In genomic region chr20:58408603-58409246, GRCh38 we compare ENCODE assay signal across 1 cellular context.
TF ChIP-seq lines count a peak whose summit lies in the region.

No MANE protein-coding gene starts in this region.

TF ChIP-seq in HepG2, 621 proteins besides CTCF, POLR2A, EP300 and RAD21 (continued from another document and continues in another):
- no peak; the same call in 1 of the 2 replicates for TF ChIP-seq ARID3A (IDR thresholded peaks at IDR 0.05; ENCODE audit: low read depth, low read length)
- no peak for TF ChIP-seq ZNF784 (CRISPR knock-in tag; IDR thresholded peaks at IDR 0.05; ENCODE audit: borderline replicate concordance)
- TF ChIP-seq ATF7 (IDR thresholded peaks at IDR 0.05) = no peak
- no peak for TF ChIP-seq ATF7 (CRISPR knock-in tag; IDR thresholded peaks at IDR 0.05)
- TF ChIP-seq MEF2D (CRISPR knock-in tag; IDR thresholded peaks at IDR 0.05) = no peak
- TF ChIP-seq ZNF792 (CRISPR knock-in tag; IDR thresholded peaks at IDR 0.05) = 0 out of 2 replicates have a peak, but pooled peaks have one; percentile 14
- TF ChIP-seq RBM22 (optimal IDR thresholded peaks at IDR 0.05; ENCODE audit: low read length) = peak; percentile 31
- TF ChIP-seq MXI1 (IDR thresholded peaks at IDR 0.05; ENCODE audit: borderline replicate concordance, low read depth, low read length) = peak; percentile 35; the same call in 1 of the 3 replicates
- TF ChIP-seq SATB2 (CRISPR knock-in tag; IDR thresholded peaks at IDR 0.05) = no peak
- TF ChIP-seq TBP (CRISPR knock-in tag; IDR thresholded peaks at IDR 0.05) = no peak
- TF ChIP-seq E2F5 (CRISPR knock-in tag; conservative IDR thresholded peaks at IDR 0.05) = no peak
- no peak for TF ChIP-seq HDAC6 (IDR thresholded peaks at IDR 0.05; ENCODE audit: low read depth, low read length)
- no peak; the same call in 1 of the 2 replicates for TF ChIP-seq CEBPG (CRISPR knock-in tag; IDR thresholded peaks at IDR 0.05)
- no peak for TF ChIP-seq ZFP90 (CRISPR knock-in tag; IDR thresholded peaks at IDR 0.05; ENCODE audit: borderline replicate concordance)
- TF ChIP-seq ZGPAT (CRISPR knock-in tag; IDR thresholded peaks at IDR 0.05) = peak; percentile 33; the same call in 1 of the 2 replicates
- TF ChIP-seq THAP8 (CRISPR knock-in tag; IDR thresholded peaks at IDR 0.05; ENCODE audit: borderline replicate concordance) = no peak
- TF ChIP-seq GPN1 (CRISPR knock-in tag; IDR thresholded peaks at IDR 0.05; ENCODE audit: borderline replicate concordance) = no peak
- TF ChIP-seq HNRNPK (IDR thresholded peaks at IDR 0.05; ENCODE audit: low read depth, low read length, poor library complexity, severe bottlenecking) = no peak
- TF ChIP-seq HOXA7 (CRISPR knock-in tag; IDR thresholded peaks at IDR 0.05) = no peak
- TF ChIP-seq TCF7L2 (IDR thresholded peaks at IDR 0.05; ENCODE audit: low read depth, low read length) = no peak
- TF ChIP-seq ZNF639 (CRISPR knock-in tag; conservative IDR thresholded peaks at IDR 0.05) = no peak
- peak; percentile 83; the same call in 1 of the 2 replicates for TF ChIP-seq SOX5 (CRISPR knock-in tag; IDR thresholded peaks at IDR 0.05; ENCODE audit: borderline replicate concordance)
- TF ChIP-seq ARID5B (CRISPR knock-in tag; IDR thresholded peaks at IDR 0.05) = peak; percentile 67
- TF ChIP-seq ZNF503 (CRISPR knock-in tag; IDR thresholded peaks at IDR 0.05) = no peak
- no peak for TF ChIP-seq TFDP1 (CRISPR knock-in tag; IDR thresholded peaks at IDR 0.05; ENCODE audit: borderline replicate concordance)
- TF ChIP-seq ZNF12 (CRISPR knock-in tag; IDR thresholded peaks at IDR 0.05) = peak; percentile 92
- TF ChIP-seq ERF (CRISPR knock-in tag; IDR thresholded peaks at IDR 0.05) = peak; percentile 41; the same call in 1 of the 2 replicates
- TF ChIP-seq HES4 (CRISPR knock-in tag; IDR thresholded peaks at IDR 0.05; ENCODE audit: borderline replicate concordance) = no peak
- no peak for TF ChIP-seq DNMT3B (CRISPR knock-in tag; conservative IDR thresholded peaks at IDR 0.05)
- no peak for TF ChIP-seq HNF4G (IDR thresholded peaks at IDR 0.05; ENCODE audit: borderline replicate concordance, low read depth, low read length)
- no peak for TF ChIP-seq HNF4G (CRISPR knock-in tag; IDR thresholded peaks at IDR 0.05; ENCODE audit: borderline replicate concordance, low read depth)
- TF ChIP-seq SRF (IDR thresholded peaks at IDR 0.05; ENCODE audit: low read depth, low read length) = no peak
- TF ChIP-seq GTF3A (CRISPR knock-in tag; conservative IDR thresholded peaks at IDR 0.05) = no peak
- TF ChIP-seq ZNF260 (CRISPR knock-in tag; IDR thresholded peaks at IDR 0.05; ENCODE audit: borderline replicate concordance, low read depth) = no peak
- no peak; the same call in 1 of the 2 replicates for TF ChIP-seq EHMT2 (IDR thresholded peaks at IDR 0.05; ENCODE audit: borderline replicate concordance, low read depth, low read length)
- TF ChIP-seq STAT6 (CRISPR knock-in tag; IDR thresholded peaks at IDR 0.05; ENCODE audit: borderline replicate concordance) = no peak
- no peak for TF ChIP-seq ZSCAN29 (CRISPR knock-in tag; conservative IDR thresholded peaks at IDR 0.05)
